In the genomic region with DNA sequence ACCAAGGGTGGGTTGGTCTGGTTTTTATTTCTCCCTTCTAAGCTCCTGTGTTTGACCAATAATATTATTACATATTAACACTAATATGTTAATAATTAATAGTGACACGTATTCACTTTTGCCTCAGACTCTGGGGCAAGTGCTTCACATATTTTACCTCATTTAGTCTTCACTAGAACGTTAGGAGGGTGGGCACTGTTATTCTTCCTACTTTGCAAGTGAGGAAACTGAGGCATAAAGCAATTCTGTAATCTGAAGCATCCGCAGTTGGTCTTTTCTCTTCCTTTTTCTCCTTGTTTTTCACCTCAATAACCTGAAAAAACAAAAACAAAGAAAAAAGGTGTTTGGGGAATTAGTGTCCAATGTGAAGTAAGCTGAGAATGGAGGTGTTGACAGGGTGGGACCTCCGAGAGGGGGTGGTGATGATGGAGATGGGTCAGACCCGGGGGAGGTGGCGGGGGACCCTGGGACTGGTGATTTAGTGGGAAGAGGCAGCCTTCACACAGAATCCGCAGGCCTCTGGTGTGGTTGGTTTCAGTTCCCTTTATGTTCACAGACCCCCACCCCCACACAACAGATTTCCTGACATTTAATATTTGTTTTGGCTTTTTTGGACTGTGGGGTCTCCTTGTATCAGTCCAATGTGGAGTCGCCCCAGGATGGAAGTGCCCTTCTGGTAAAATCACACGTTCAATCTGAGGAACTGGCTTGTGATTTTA, we compare ENCODE assay signal across 16 cellular contexts. TPM values are rescaled to one million over a fixed set of nuclear protein-coding genes. Genes with fewer than 3 reads are reported as not detected.
DNase-seq lines count a peak whose midpoint lies in the region; ATAC-seq and TF ChIP-seq lines count a peak whose summit lies in the region.
"Had no signal": no experiment of that assay in that cellular context is flagged by ENCODE, and none has a peak within 500 bp of the region (broad histone marks: within the 10 kb centered on the region; RNA-seq: fewer than 3 reads in every experiment).

No MANE protein-coding gene starts in this region.

- no peaks in the 10 kb centered on the region for H3K36me3 Mint-ChIP-seq in activated B cell treated with CpG ODN at 0.5 μM for 24 hours (ENCODE audit: low read depth)
- H3K36me3 Mint-ChIP-seq: natural killer cell treated with Interleukin-12 subunit alpha and Interleukin-12 subunit beta and Interleukin-15 and Interleukin-18, amount 100 ng/mL, for 72 hours had no signal

- peak; percentile 61 for DNase-seq in KBM-7
- no peak for DNase-seq in activated B cell treated with CpG ODN at 0.5 μM for 24 hours
- no peak for DNase-seq in transverse colon
- DNase-seq in hippocampal formation (lab: John Stamatoyannopoulos, UW): no peak
- no peak for DNase-seq in vagina (ENCODE audit: extremely low spot score in 2 of 2)
- DNase-seq: activated CD4-positive, alpha-beta T cell treated with anti-CD3 and anti-CD28 coated beads, Interleukin-2, amount 10 ng/mL, durations not matched to agents 7 days and 5 days; effector CD8-positive, alpha-beta T cell; gastrocnemius medialis; GDM1; NCI-H2171; stimulated activated naive CD8-positive, alpha-beta T cell treated with anti-CD3 and anti-CD28 coated beads, Interleukin-15, Interleukin-2, amounts not matched to agents 100 U/mL and 50 U/mL, for 24 hours had no signal

- H3K4me1 Mint-ChIP-seq in activated B cell treated with CpG ODN at 0.5 μM for 24 hours: peaks cover 30% of the 10 kb centered on the region

- H3K4me1 ChIP-seq in liver (ENCODE audit: control insufficient read depth in 4 of 4, insufficient read depth in 4 of 4, low read length in 3 of 4) (peaks cover 17 to 57% (median 40%) of the 10 kb centered on the region in 4 donors), transverse colon (peaks cover 5 to 67% (median 53%) of the 10 kb centered on the region in 4 donors), vagina (peaks cover 30% of the 10 kb centered on the region)
- H3K4me1 ChIP-seq: gastrocnemius medialis had no signal

- no peaks in the 10 kb centered on the region for H3K9me3 Mint-ChIP-seq in activated B cell treated with CpG ODN at 0.5 μM for 24 hours
- H3K9me3 Mint-ChIP-seq: activated CD4-positive, alpha-beta T cell treated with anti-CD3 and anti-CD28 coated beads, Interleukin-2, amount 10 ng/mL, durations not matched to agents 7 days and 5 days; activated T-helper 1 cell treated with anti-CD3 and anti-CD28 coated beads, Interleukin-12 subunit alpha, Interleukin-12 subunit beta, Interleukin-2, Interleukin-4 antibody, amounts not matched to agents 30 ng/mL and 10 ng/mL and 1 ng/mL, durations not matched to agents 14 hours and 24 hours and 36 hours; natural killer cell treated with Interleukin-12 subunit alpha and Interleukin-12 subunit beta and Interleukin-15 and Interleukin-18, amount 100 ng/mL, for 72 hours had no signal

- H3K27ac Mint-ChIP-seq in activated B cell treated with CpG ODN at 0.5 μM for 24 hours: peak overlapping the region; percentile 74
- H3K27ac Mint-ChIP-seq: activated CD4-positive, alpha-beta T cell treated with anti-CD3 and anti-CD28 coated beads, Interleukin-2, amount 10 ng/mL, durations not matched to agents 7 days and 5 days; activated T-helper 1 cell treated with anti-CD3 and anti-CD28 coated beads, Interleukin-12 subunit alpha, Interleukin-12 subunit beta, Interleukin-2, Interleukin-4 antibody, amounts not matched to agents 30 ng/mL and 10 ng/mL and 1 ng/mL, durations not matched to agents 14 hours and 24 hours and 36 hours; natural killer cell treated with Interleukin-12 subunit alpha and Interleukin-12 subunit beta and Interleukin-15 and Interleukin-18, amount 100 ng/mL, for 72 hours had no signal

- TF ChIP-seq POLR2A in transverse colon (IDR thresholded peaks at IDR 0.05): no peak
- TF ChIP-seq POLR2A in vagina (IDR thresholded peaks at IDR 0.05): no peak

- H3K9me3 ChIP-seq in liver (ENCODE audit: control insufficient read depth in 4 of 4, low read length in 3 of 4) (no peaks in the 10 kb centered on the region), transverse colon (no peaks in the 10 kb centered on the region), vagina (no peaks in the 10 kb centered on the region)
- H3K9me3 ChIP-seq: ascending aorta, gastrocnemius medialis had no signal

- H3K4me3 ChIP-seq in liver (ENCODE audit: low read depth in 1 of 3, low read length in 3 of 3) (no peak overlapping the region), transverse colon (no peak overlapping the region), vagina (no peak overlapping the region)
- H3K4me3 ChIP-seq: ascending aorta, gastrocnemius medialis had no signal

- H3K27ac ChIP-seq in liver (ENCODE audit: low read depth in 1 of 2, low read length in 2 of 2): peak overlapping the region; percentile 83 to 93
- H3K27ac ChIP-seq in transverse colon: peak overlapping the region; percentile 84 to 91 (median 85)
- no peak overlapping the region for H3K27ac ChIP-seq in vagina
- H3K27ac ChIP-seq: ascending aorta, gastrocnemius medialis had no signal

- H3K27me3 ChIP-seq in liver (ENCODE audit: control insufficient read depth in 4 of 4, insufficient read depth in 4 of 4, low read length in 3 of 4) (no peaks in the 10 kb centered on the region), transverse colon (peaks cover 28% of the 10 kb centered on the region), vagina (no peaks in the 10 kb centered on the region)

- POLR2A ChIA-PET in activated B cell treated with CpG ODN at 0.5 μM for 24 hours (lab: Charles Lee): interaction anchor here (0.5 to 2.3 kb wide), 5 partner anchors 12 to 456 kb away, joined by 3 to 12 read pairs (median 4); no protein-coding TSS in a partner anchor

- CTCF ChIA-PET in activated B cell treated with CpG ODN at 0.5 μM for 24 hours (lab: Charles Lee): no interaction called here

- ATAC-seq in activated B cell treated with CpG ODN at 0.5 μM for 24 hours (ENCODE audit: low read depth): peak; percentile 45
- no peak for ATAC-seq in HG03442 (IDR thresholded peaks at IDR 0.05; ENCODE audit: unreplicated experiment)
- ATAC-seq: gastrocnemius medialis; natural killer cell treated with Interleukin-12 subunit alpha and Interleukin-12 subunit beta and Interleukin-15 and Interleukin-18, amount 100 ng/mL, for 72 hours; stimulated activated naive CD8-positive, alpha-beta T cell treated with anti-CD3 and anti-CD28 coated beads, Interleukin-15, Interleukin-2, amounts not matched to agents 100 U/mL and 50 U/mL, for 24 hours had no signal

- intact Hi-C loops in activated B cell treated with CpG ODN at 0.5 μM for 24 hours (cut with micrococcal nuclease): loop anchor here (1.0 kb wide), 1 partner anchor 20 kb away; no protein-coding TSS in a partner anchor
- intact Hi-C loops in transverse colon (cut with DNase I; ENCODE audit: low total_unique reads): no loop called here
- intact Hi-C loops in vagina (cut with DNase I): no loop called here

- no peak for TF ChIP-seq EP300 in transverse colon (IDR thresholded peaks at IDR 0.05; ENCODE audit: low read depth)

- no peak for TF ChIP-seq RAD21 in liver (IDR thresholded peaks at IDR 0.05)

- H3K27me3 Mint-ChIP-seq in activated B cell treated with CpG ODN at 0.5 μM for 24 hours: peaks cover 12% of the 10 kb centered on the region

- TF ChIP-seq CTCF in activated B cell treated with CpG ODN at 0.5 μM for 24 hours (IDR thresholded peaks at IDR 0.05): no peak
- TF ChIP-seq CTCF in liver (IDR thresholded peaks at IDR 0.05; ENCODE audit: low read depth, low read length, missing input control): no peak
- TF ChIP-seq CTCF in transverse colon (IDR thresholded peaks at IDR 0.05): no peak
- TF ChIP-seq CTCF in vagina (IDR thresholded peaks at IDR 0.05): no peak

- 47% methylated on average over 9 of the region's 9 CpGs for WGBS in liver
- 56 to 73% methylated on average over 6 to 9 of the region's 9 CpGs for WGBS in transverse colon (ENCODE audit: low coverage in 1 of 2), 2 donors

- in situ Hi-C loops in KBM-7 (cut with MboI; ENCODE audit: low pct_unique_long_range_greater_than_20kb, low sequenced_read_pairs): no loop called here
- in situ Hi-C loops in transverse colon (cut with MboI; ENCODE audit: low pct_ligation_motif_present in 1 of 4, low pct_unique_long_range_greater_than_20kb in 1 of 4, low sequenced_read_pairs in 3 of 4): no loop called here

- no peaks in the 10 kb centered on the region for H3K36me3 ChIP-seq in liver (ENCODE audit: control insufficient read depth in 4 of 4, insufficient read depth in 3 of 4, low read depth in 1 of 4, low read length in 3 of 4)
- H3K36me3 ChIP-seq in transverse colon: no peaks in the 10 kb centered on the region
- no peaks in the 10 kb centered on the region for H3K36me3 ChIP-seq in vagina
- H3K36me3 ChIP-seq: ascending aorta, gastrocnemius medialis had no signal

- H3K4me3 Mint-ChIP-seq in activated B cell treated with CpG ODN at 0.5 μM for 24 hours: no peak overlapping the region
- H3K4me3 Mint-ChIP-seq: activated CD4-positive, alpha-beta T cell treated with anti-CD3 and anti-CD28 coated beads, Interleukin-2, amount 10 ng/mL, durations not matched to agents 7 days and 5 days; activated T-helper 1 cell treated with anti-CD3 and anti-CD28 coated beads, Interleukin-12 subunit alpha, Interleukin-12 subunit beta, Interleukin-2, Interleukin-4 antibody, amounts not matched to agents 30 ng/mL and 10 ng/mL and 1 ng/mL, durations not matched to agents 14 hours and 24 hours and 36 hours; natural killer cell treated with Interleukin-12 subunit alpha and Interleukin-12 subunit beta and Interleukin-15 and Interleukin-18, amount 100 ng/mL, for 72 hours had no signal

- H3K9ac ChIP-seq in liver (ENCODE audit: low read depth in 1 of 2, low read length in 2 of 2): peak overlapping the region in 1 of 2 donors; percentile 79

TF ChIP-seq in liver, 16 proteins besides CTCF, POLR2A, EP300 and RAD21 (continues in another document):
- no peak for TF ChIP-seq FOXA1 (IDR thresholded peaks at IDR 0.05)
- TF ChIP-seq JUND (IDR thresholded peaks at IDR 0.05): no peak

RNA-seq across cellular contexts. Expression of a gene that starts 3.7 kb away (rescaled TPM):
- total RNA-seq in activated B cell treated with CpG ODN at 0.5 μM for 24 hours (8.2 and 10.7 TPM in 2 replicates), liver (10 to 100 TPM; 63.3 to 69.3 TPM), transverse colon (100 to 1,000 TPM; 190 to 551 (median 434) TPM), vagina (116 TPM)
- polyA plus RNA-seq in liver: 10 to 100 TPM; 21.8 to 37.2 TPM
- total RNA-seq: ascending aorta had no signal
